Comparison of ENCODE assay signal across 1 cellular context in genomic region chr6:42981866-42982265, GRCh38.
TF ChIP-seq lines count a peak whose summit lies in the region.

No MANE protein-coding gene starts in this region.

TF ChIP-seq in endothelial cell of umbilical vein, 7 proteins besides CTCF, POLR2A, EP300 and RAD21:
- no peak for TF ChIP-seq GATA2 (IDR thresholded peaks at IDR 0.05; ENCODE audit: insufficient read depth, insufficient read length, low read depth, low read length)
